ENCODE assay signal across 1 cellular context in the genomic region with DNA sequence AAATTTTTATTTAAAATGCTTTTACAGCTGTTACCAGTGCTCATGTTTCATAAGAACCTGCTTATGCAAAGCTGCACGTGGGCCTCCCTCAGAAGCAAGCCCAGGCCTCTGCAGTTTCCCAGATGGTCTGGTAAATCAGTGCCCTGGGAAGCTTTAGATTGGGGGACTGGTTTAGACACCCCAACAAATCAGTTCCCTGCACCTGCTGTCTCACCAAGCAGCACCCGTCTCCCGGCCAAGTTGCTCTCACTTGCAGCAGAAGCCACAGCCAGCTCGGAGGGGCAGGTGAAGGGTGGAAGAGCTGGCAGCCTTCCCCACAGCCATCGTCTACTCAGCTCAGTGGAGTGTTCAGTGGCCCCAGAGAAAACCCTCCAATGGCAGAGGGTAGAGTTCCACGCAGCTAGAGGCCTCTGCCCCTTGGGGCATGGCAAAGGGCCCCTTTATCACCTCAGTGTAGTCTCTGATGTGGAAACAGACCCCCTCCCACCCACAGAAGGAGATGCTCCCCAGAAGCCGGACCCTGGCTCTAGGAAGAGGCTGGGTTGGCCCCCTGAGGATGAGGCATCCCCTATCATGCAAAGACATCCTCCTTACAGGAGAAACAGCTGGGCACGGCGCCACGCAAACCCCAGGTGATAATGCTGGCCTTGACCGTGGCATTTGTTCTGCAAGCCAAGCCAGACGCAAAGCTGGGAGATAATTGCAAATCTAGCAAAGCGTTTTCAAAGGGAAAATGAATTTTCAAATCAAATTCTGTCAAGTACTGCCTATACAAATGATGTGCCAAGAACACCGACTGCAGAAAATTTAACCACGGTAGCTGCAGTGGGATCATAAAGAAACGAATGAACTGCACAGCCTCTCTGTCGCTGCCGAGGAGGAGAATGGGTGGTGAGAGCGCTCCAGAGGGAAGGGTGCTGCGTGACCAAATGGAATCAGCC.
TF ChIP-seq lines count a peak whose summit lies in the region.

No MANE protein-coding gene starts in this region.

TF ChIP-seq in GM23338, 12 proteins besides CTCF, POLR2A, EP300 and RAD21 (continued from another document):
- no peak for TF ChIP-seq REST (IDR thresholded peaks at IDR 0.05; ENCODE audit: unreplicated experiment)
- TF ChIP-seq ZNF462 (CRISPR knock-in tag; IDR thresholded peaks at IDR 0.05), result no peak
